ENCODE assay signal across 27 cellular contexts in genomic region chr2:15184491-15184890, GRCh38.
A peak's percentile ranks its signal among the peaks of the same experiment; 100 is the strongest.
DNase-seq lines count a peak whose midpoint lies in the region; ATAC-seq, FAIRE-seq and TF ChIP-seq lines count a peak whose summit lies in the region.
"Had no signal": no experiment of that assay in that cellular context is flagged by ENCODE, and none has a peak within 500 bp of the region (broad histone marks: within the 10 kb centered on the region; RNA-seq: fewer than 3 reads in every experiment).

No MANE protein-coding gene starts in this region.

- peaks cover 31% of the 10 kb centered on the region for H3K4me1 ChIP-seq in endodermal cell (ENCODE audit: control insufficient read depth, insufficient read depth, low read length)
- H3K4me1 ChIP-seq: BE2C, BLaER1 had no signal

- H3K4me1 Mint-ChIP-seq in T-helper 17 cell (peaks cover 12% of the 10 kb centered on the region), endodermal cell (peaks cover 45% of the 10 kb centered on the region)
- H3K4me1 Mint-ChIP-seq: CD14-positive monocyte had no signal

- no peaks in the 10 kb centered on the region for H3K9me3 ChIP-seq in T-helper 17 cell (ENCODE audit: control insufficient read depth, low read length, poor library complexity, severe bottlenecking)
- H3K9me3 ChIP-seq in endodermal cell (ENCODE audit: control insufficient read depth, low read length): no peaks in the 10 kb centered on the region
- H3K9me3 ChIP-seq: BE2C, BLaER1 had no signal

- no peak for ATAC-seq in T-helper 17 cell
- ATAC-seq in GM18519 (IDR thresholded peaks at IDR 0.05; ENCODE audit: low FRiP score, unreplicated experiment): no peak
- ATAC-seq: GM12878 had no signal

- DNase-seq in T-helper 17 cell: no peak
- peak; percentile 83 for DNase-seq in endodermal cell
- no peak for DNase-seq in urothelium cell line (ENCODE audit: low spot score)
- DNase-seq in stimulated activated CD8-positive, alpha-beta memory T cell treated with anti-CD3 and anti-CD28 coated beads, Interleukin-4, amount 100 ng/mL, for 48 hours: no peak
- DNase-seq: 8988T; ACHN; BE2C; C1 segment of cervical spinal cord; CD4-positive, alpha-beta memory T cell; CD4-positive, CD25-positive, alpha-beta regulatory T cell; CD8-positive, alpha-beta memory T cell; COR-L47; DMS 273 treated with DMSO at 0.1 percent for 48 hours; DMS153; DMS53; DMS79; DND-41; EL; GDM1 had no signal

- peak; percentile 37 for FAIRE-seq in urothelium cell line (lab: Jason Lieb, UNC)
- FAIRE-seq: A204.1, GM12878, GM12892, GM18507, GM19239 had no signal

- H3K27ac ChIP-seq in endodermal cell (ENCODE audit: low read depth, low read length): no peak overlapping the region
- H3K27ac ChIP-seq: BLaER1 had no signal

- no peak overlapping the region for H3K9ac ChIP-seq in endodermal cell (ENCODE audit: extremely low read depth, low read length, poor library complexity, severe bottlenecking)
- H3K9ac ChIP-seq: BLaER1 had no signal

- H3K27ac Mint-ChIP-seq in T-helper 17 cell: peak overlapping the region; percentile 56
- peak overlapping the region; percentile 11 for H3K27ac Mint-ChIP-seq in endodermal cell
- H3K27ac Mint-ChIP-seq: CD14-positive monocyte; CD8-positive, alpha-beta memory T cell had no signal

- H3K27me3 Mint-ChIP-seq in T-helper 17 cell (no peaks in the 10 kb centered on the region), endodermal cell (ENCODE audit: insufficient read depth) (no peaks in the 10 kb centered on the region)
- H3K27me3 Mint-ChIP-seq: CD4-positive, alpha-beta memory T cell; CD4-positive, CD25-positive, alpha-beta regulatory T cell; CD8-positive, alpha-beta memory T cell had no signal

- H3K9me3 Mint-ChIP-seq in endodermal cell: no peaks in the 10 kb centered on the region
- H3K9me3 Mint-ChIP-seq: CD14-positive monocyte; CD4-positive, alpha-beta memory T cell; CD4-positive, CD25-positive, alpha-beta regulatory T cell; CD8-positive, alpha-beta memory T cell had no signal

- TF ChIP-seq CTCF in endodermal cell (conservative IDR thresholded peaks at IDR 0.05): no peak

- H3K36me3 ChIP-seq in endodermal cell (ENCODE audit: control insufficient read depth, insufficient read depth, low read length): peaks cover 3% of the 10 kb centered on the region
- H3K36me3 ChIP-seq: BE2C had no signal

- H3K27me3 ChIP-seq in endodermal cell (ENCODE audit: control insufficient read depth, insufficient read depth, low read length, poor library complexity, severe bottlenecking): no peaks in the 10 kb centered on the region
- H3K27me3 ChIP-seq: BE2C, BLaER1 had no signal

- no peak overlapping the region for H3K4me3 ChIP-seq in endodermal cell (ENCODE audit: low read length)
- H3K4me3 ChIP-seq: BLaER1, GM12878 had no signal

- WGBS in endodermal cell (ENCODE audit: insufficient coverage in 1 of 2, insufficient read length in 1 of 2), 2 experiments: 64% methylated on average over 2 to 5 of the region's 5 CpGs

- H3K36me3 Mint-ChIP-seq in T-helper 17 cell (ENCODE audit: low read depth) (peaks cover 5% of the 10 kb centered on the region), endodermal cell (ENCODE audit: low read depth) (peaks cover 4% of the 10 kb centered on the region)

- H3K4me3 Mint-ChIP-seq in T-helper 17 cell (no peak overlapping the region), endodermal cell (no peak overlapping the region)
- H3K4me3 Mint-ChIP-seq: CD14-positive monocyte; CD4-positive, alpha-beta memory T cell; CD4-positive, CD25-positive, alpha-beta regulatory T cell; CD8-positive, alpha-beta memory T cell had no signal
